In genomic region chr22:19667872-19668740, GRCh38 we compare ENCODE assay signal across 16 cellular contexts. TPM values are rescaled to one million over a fixed set of nuclear protein-coding genes. Genes with fewer than 3 reads are reported as not detected.
DNase-seq lines count a peak whose midpoint lies in the region; ATAC-seq and TF ChIP-seq lines count a peak whose summit lies in the region.
"Had no signal": no experiment of that assay in that cellular context is flagged by ENCODE, and none has a peak within 500 bp of the region (broad histone marks: within the 10 kb centered on the region; RNA-seq: fewer than 3 reads in every experiment).

No MANE protein-coding gene starts in this region.

- no peak overlapping the region for H2AK9ac ChIP-seq in IMR-90 (replicated peaks; ENCODE audit: low read depth, low read length, poor library complexity)

- H3K36me3 Mint-ChIP-seq in type B pancreatic cell, result no peaks in the 10 kb centered on the region
- H3K36me3 Mint-ChIP-seq: CD8-positive, alpha-beta T cell had no signal

- no peak overlapping the region for H2AK5ac ChIP-seq in IMR-90 (ENCODE audit: low read depth, low read length)

- CTCF ChIA-PET in IMR-90 (lab: Yijun Ruan, JAX), result no interaction called here

- H3K4me3 ChIP-seq in IMR-90 (ENCODE audit: insufficient read depth, low read depth, low read length) (no peak overlapping the region), brain microvascular endothelial cell (ENCODE audit: low read depth, low read length) (no peak overlapping the region)
- H3K4me3 ChIP-seq: BLaER1 treated with 17β-estradiol and CSF1 and Interleukin-3, amounts not matched to agents 10 nM and 100 nM; GM12878 had no signal

- TF ChIP-seq CTCF in IMR-90 (conservative IDR thresholded peaks at IDR 0.05; ENCODE audit: low read depth, low read length), result no peak
- TF ChIP-seq CTCF in brain microvascular endothelial cell (IDR thresholded peaks at IDR 0.05; ENCODE audit: low read depth, low read length, missing control alignments), result no peak
- no peak for TF ChIP-seq CTCF in type B pancreatic cell (conservative IDR thresholded peaks at IDR 0.05)

- H3K4ac ChIP-seq in IMR-90 (ENCODE audit: low read depth, low read length), result no peak overlapping the region

- ATAC-seq in IMR-90 (ENCODE audit: low read depth) (no peak), HG03565 (IDR thresholded peaks at IDR 0.05; ENCODE audit: unreplicated experiment) (no peak)
- ATAC-seq: CD8-positive, alpha-beta T cell; GM12878 had no signal

- POLR2A ChIA-PET in IMR-90 (lab: Charles Lee; ENCODE audit: unreplicated experiment), result no interaction called here

- no TSS peak for BruUV-seq in IMR-90 (replicated peaks; lab: Mats Ljungman, UMichigan)

- H3K9ac ChIP-seq in IMR-90 (ENCODE audit: low read depth, low read length), result no peak overlapping the region
- H3K9ac ChIP-seq: BLaER1 treated with 17β-estradiol and CSF1 and Interleukin-3, amounts not matched to agents 10 nM and 100 nM had no signal

- no peak overlapping the region for H2BK15ac ChIP-seq in IMR-90 (ENCODE audit: low read depth, low read length)

- in situ Hi-C loops in IMR-90 (cut with MboI; ENCODE audit: low sequenced_read_pairs) (no loop called here), brain microvascular endothelial cell (cut with HindIII; ENCODE audit: low pct_ligation_motif_present, low sequenced_read_pairs) (no loop called here)

- H3K27me3 ChIP-seq in IMR-90 (ENCODE audit: control insufficient read depth, insufficient read depth, low read length) (peaks cover 5% of the 10 kb centered on the region), brain microvascular endothelial cell (replicated peaks) (no peaks in the 10 kb centered on the region)
- H3K27me3 ChIP-seq: BLaER1 treated with 17β-estradiol and CSF1 and Interleukin-3, amounts not matched to agents 10 nM and 100 nM had no signal

- no peak overlapping the region for H3K4me3 Mint-ChIP-seq in type B pancreatic cell
- H3K4me3 Mint-ChIP-seq: B cell; CD8-positive, alpha-beta T cell; H9 had no signal

- dilution Hi-C loops in IMR-90 (cut with HindIII; ENCODE audit: low sequenced_read_pairs, unreplicated experiment), result no loop called here

- H3K4me1 ChIP-seq in IMR-90 (ENCODE audit: control insufficient read depth, insufficient read depth, low read length), result peaks cover 24% of the 10 kb centered on the region

- no peak overlapping the region for H4K5ac ChIP-seq in IMR-90 (ENCODE audit: low read depth, low read length)

- no peak overlapping the region for H3K4me2 ChIP-seq in IMR-90 (ENCODE audit: low read depth, low read length)
- H3K4me2 ChIP-seq: BLaER1 treated with 17β-estradiol and CSF1 and Interleukin-3, amounts not matched to agents 10 nM and 100 nM had no signal

- DNase-seq in IMR-90 (no peak), brain microvascular endothelial cell (no peak), mesenteric fat pad (ENCODE audit: low spot score) (peak; percentile 88), type B pancreatic cell (ENCODE audit: extremely low spot score, unreplicated experiment) (peak; percentile 52), HuH-7.5 (ENCODE audit: low spot score) (no peak), middle frontal gyrus (ENCODE audit: extremely low spot score, low spot score) (no peak)
- DNase-seq: Calu3; CD8-positive, alpha-beta T cell; DMS79 treated with DMSO at 0.1 percent for 48 hours; GF-D8; H9 had no signal

- WGBS in IMR-90 (ENCODE audit: extremely low coverage in 2 of 2, insufficient read length in 1 of 2), 2 experiments, result 85% methylated on average over 5 of the region's 19 CpGs; no CpG with 5 or more reads in 1 of the 2 experiments

- peak overlapping the region; percentile 19 for H2AFZ ChIP-seq in IMR-90 (replicated peaks; ENCODE audit: low read length, poor library complexity)

- H3K36me3 ChIP-seq in IMR-90 (ENCODE audit: control insufficient read depth, insufficient read depth, low read length) (no peaks in the 10 kb centered on the region), brain microvascular endothelial cell (replicated peaks) (no peaks in the 10 kb centered on the region)
- H3K36me3 ChIP-seq: BLaER1 treated with 17β-estradiol and CSF1 and Interleukin-3, amounts not matched to agents 10 nM and 100 nM had no signal

- H3K18ac ChIP-seq in IMR-90 (ENCODE audit: low read depth, low read length), result no peak overlapping the region

- no peak overlapping the region for H2BK5ac ChIP-seq in IMR-90 (ENCODE audit: low read depth, low read length, poor library complexity, severe bottlenecking)

- no peak overlapping the region; the same call in 1 of the 2 replicates for H3K14ac ChIP-seq in IMR-90 (replicated peaks; ENCODE audit: low read depth, low read length)

- peaks cover 27% of the 10 kb centered on the region for H3K4me1 Mint-ChIP-seq in type B pancreatic cell (ENCODE audit: unreplicated experiment)
- H3K4me1 Mint-ChIP-seq: B cell had no signal

- no peaks in the 10 kb centered on the region for H4K20me1 ChIP-seq in IMR-90 (ENCODE audit: insufficient read depth, low read length)
- H4K20me1 ChIP-seq: BLaER1 treated with 17β-estradiol and CSF1 and Interleukin-3, amounts not matched to agents 10 nM and 100 nM had no signal

- H3K27me3 Mint-ChIP-seq in type B pancreatic cell, result peaks cover 17% of the 10 kb centered on the region

- no peak overlapping the region for H3K27ac Mint-ChIP-seq in type B pancreatic cell
- H3K27ac Mint-ChIP-seq: B cell had no signal

- H2BK20ac ChIP-seq in IMR-90 (ENCODE audit: low read depth, low read length), result no peak overlapping the region

- 0 out of 2 replicates have a peak overlapping the region, but pooled peaks have one; percentile 1 for H4K91ac ChIP-seq in IMR-90 (ENCODE audit: insufficient read depth, low read depth, low read length)

- H3K79me1 ChIP-seq in IMR-90 (ENCODE audit: low read depth in 1 of 2, low read length in 2 of 2), result no peaks in the 10 kb centered on the region

- no peak overlapping the region for H4K8ac ChIP-seq in IMR-90 (ENCODE audit: low read depth in 2 of 2, low read length in 2 of 2)

- no peak overlapping the region for H3K27ac ChIP-seq in IMR-90 (ENCODE audit: insufficient read depth, low read length)
- peak overlapping the region; percentile 84 for H3K27ac ChIP-seq in brain microvascular endothelial cell
- H3K27ac ChIP-seq: BLaER1 treated with 17β-estradiol and CSF1 and Interleukin-3, amounts not matched to agents 10 nM and 100 nM had no signal

- H3K56ac ChIP-seq in IMR-90 (ENCODE audit: extremely low read depth, insufficient read depth, low read length), result no peak overlapping the region

- no peak overlapping the region for H3K23ac ChIP-seq in IMR-90 (ENCODE audit: low read depth, low read length)

- TF ChIP-seq POLR2A in IMR-90 (IDR thresholded peaks at IDR 0.05; ENCODE audit: low read depth, low read length), result no peak

- TF ChIP-seq RAD21 in IMR-90 (IDR thresholded peaks at IDR 0.05; ENCODE audit: low read length), result no peak

- no peaks in the 10 kb centered on the region for H3K9me3 Mint-ChIP-seq in type B pancreatic cell
- H3K9me3 Mint-ChIP-seq: CD8-positive, alpha-beta T cell; H9 had no signal

- H3K9me3 ChIP-seq in IMR-90 (ENCODE audit: control insufficient read depth, insufficient read depth, low read length), result peaks cover 8% of the 10 kb centered on the region

- H3K9me1 ChIP-seq in IMR-90 (ENCODE audit: insufficient read depth, low read length), result 0 out of 2 replicates have a peak, but pooled peaks cover 6% of the 10 kb centered on the region

- intact Hi-C loops in IMR-90 (cut with micrococcal nuclease), result no loop called here

- H2BK120ac ChIP-seq in IMR-90 (ENCODE audit: low read depth, low read length), result 0 out of 2 replicates have a peak overlapping the region, but pooled peaks have one; percentile 7

TF ChIP-seq in IMR-90, 13 proteins besides CTCF, POLR2A, EP300 and RAD21:
- no peak for TF ChIP-seq ELK1 (IDR thresholded peaks at IDR 0.05; ENCODE audit: borderline replicate concordance, low read depth, low read length)
- TF ChIP-seq CEBPB (IDR thresholded peaks at IDR 0.05; ENCODE audit: low read depth, low read length), result no peak
- TF ChIP-seq NFE2L2 (IDR thresholded peaks at IDR 0.05; ENCODE audit: low read depth, low read length), result no peak
- TF ChIP-seq MXI1 (IDR thresholded peaks at IDR 0.05; ENCODE audit: borderline replicate concordance, low read depth, low read length), result no peak
- no peak for TF ChIP-seq FOS (IDR thresholded peaks at IDR 0.05; ENCODE audit: low read depth, low read length)
- TF ChIP-seq MAZ (IDR thresholded peaks at IDR 0.05; ENCODE audit: borderline replicate concordance, low read depth, low read length), result no peak
- TF ChIP-seq CHD1 (IDR thresholded peaks at IDR 0.05; ENCODE audit: low read depth, low read length), result no peak
- no peak for TF ChIP-seq RFX5 (IDR thresholded peaks at IDR 0.05; ENCODE audit: low read depth, low read length)
- TF ChIP-seq BHLHE40 (IDR thresholded peaks at IDR 0.05; ENCODE audit: low read depth, low read length), result no peak
TF ChIP-seq in IMR-90: peak in this region for 0.

RNA-seq across cellular contexts. Expression of gene SEPTIN5, which starts 46.2 kb away (rescaled TPM):
- total RNA-seq in IMR-90 (2012; rRNA removed) (16.8 and 17.2 TPM in 2 replicates), mesenteric fat pad (7.0 TPM), type B pancreatic cell (ENCODE audit: low replicate concordance) (45.7 and 54.6 TPM in 2 replicates)
- polyA plus RNA-seq in IMR-90 (2012; rRNA removed), result 20.7 and 22.3 TPM in 2 replicates
- 10.4 and 22.8 TPM in 2 replicates for polyA plus RNA-seq in IMR-90 (2012; cell fraction: cytosol; rRNA removed)
- polyA plus RNA-seq in IMR-90 (2012; cell fraction: nucleus; rRNA removed; ENCODE audit: low replicate concordance), result 65.7 and 90.4 TPM in 2 replicates
- total RNA-seq: B cell had no signal

RNA-seq across cellular contexts. Expression of gene GP1BB, which starts 55.2 kb away (rescaled TPM):
- total RNA-seq in IMR-90 (2012; rRNA removed) (0.18 and 0.28 TPM in 2 replicates), mesenteric fat pad (1.8 TPM), type B pancreatic cell (ENCODE audit: low replicate concordance) (1.9 and 2.4 TPM in 2 replicates)
- 1.5 and 4.6 TPM in 2 replicates for polyA plus RNA-seq in IMR-90 (2012; rRNA removed)
- polyA plus RNA-seq in IMR-90 (2012; cell fraction: cytosol; rRNA removed), result 1.2 and 3.0 TPM in 2 replicates
- polyA plus RNA-seq in IMR-90 (2012; cell fraction: nucleus; rRNA removed; ENCODE audit: low replicate concordance), result 7.1 and 36.7 TPM in 2 replicates
- total RNA-seq: B cell, Calu3, H1 had no signal

Comparison
In these comparisons a context has a peak if more than half of its experiments do, and no peak if none do; other contexts are left out.
1. DNase-seq: peak in mesenteric fat pad (single experiment) and type B pancreatic cell (single experiment); none in IMR-90 (single experiment), brain microvascular endothelial cell (single experiment), HuH-7.5 (single experiment) and middle frontal gyrus (single experiment).